In genomic region chr6:27777614-27778355, GRCh38 we compare ENCODE assay signal across 1 cellular context.
TF ChIP-seq lines count a peak whose summit lies in the region.

No MANE protein-coding gene starts in this region.

TF ChIP-seq in H1, 55 proteins besides CTCF, POLR2A, EP300 and RAD21 (continued from another document):
- TF ChIP-seq HDAC6 (IDR thresholded peaks at IDR 0.05; ENCODE audit: low read depth, low read length) (no peak), TAF7 (optimal IDR thresholded peaks at IDR 0.05; ENCODE audit: borderline replicate concordance, low read depth, low read length) (no peak), YY1 (IDR thresholded peaks at IDR 0.05; ENCODE audit: low read depth, low read length) (peak; percentile 94), ASH2L (IDR thresholded peaks at IDR 0.05; ENCODE audit: low read length) (peak; percentile 42), KDM4A (IDR thresholded peaks at IDR 0.05; ENCODE audit: low read depth, low read length, severe bottlenecking) (no peak), SIRT6 (IDR thresholded peaks at IDR 0.05; ENCODE audit: low read length) (no peak), NRF1 (IDR thresholded peaks at IDR 0.05; ENCODE audit: low read depth, low read length) (peak; percentile 13; the same call in 1 of the 2 replicates), CHD2 (IDR thresholded peaks at IDR 0.05; ENCODE audit: low read length) (no peak), KDM1A (IDR thresholded peaks at IDR 0.05; ENCODE audit: borderline replicate concordance, low read length) (no peak), FOSL1 (IDR thresholded peaks at IDR 0.05; ENCODE audit: insufficient read depth, low read depth, low read length) (no peak), PHF8 (conservative IDR thresholded peaks at IDR 0.05; ENCODE audit: low read depth, low read length) (no peak), RXRA (IDR thresholded peaks at IDR 0.05; ENCODE audit: insufficient read depth, low read depth, low read length) (no peak), TBP (IDR thresholded peaks at IDR 0.05; ENCODE audit: low read depth, low read length) (peak; percentile 99)
- TF ChIP-seq, protein P1, sequence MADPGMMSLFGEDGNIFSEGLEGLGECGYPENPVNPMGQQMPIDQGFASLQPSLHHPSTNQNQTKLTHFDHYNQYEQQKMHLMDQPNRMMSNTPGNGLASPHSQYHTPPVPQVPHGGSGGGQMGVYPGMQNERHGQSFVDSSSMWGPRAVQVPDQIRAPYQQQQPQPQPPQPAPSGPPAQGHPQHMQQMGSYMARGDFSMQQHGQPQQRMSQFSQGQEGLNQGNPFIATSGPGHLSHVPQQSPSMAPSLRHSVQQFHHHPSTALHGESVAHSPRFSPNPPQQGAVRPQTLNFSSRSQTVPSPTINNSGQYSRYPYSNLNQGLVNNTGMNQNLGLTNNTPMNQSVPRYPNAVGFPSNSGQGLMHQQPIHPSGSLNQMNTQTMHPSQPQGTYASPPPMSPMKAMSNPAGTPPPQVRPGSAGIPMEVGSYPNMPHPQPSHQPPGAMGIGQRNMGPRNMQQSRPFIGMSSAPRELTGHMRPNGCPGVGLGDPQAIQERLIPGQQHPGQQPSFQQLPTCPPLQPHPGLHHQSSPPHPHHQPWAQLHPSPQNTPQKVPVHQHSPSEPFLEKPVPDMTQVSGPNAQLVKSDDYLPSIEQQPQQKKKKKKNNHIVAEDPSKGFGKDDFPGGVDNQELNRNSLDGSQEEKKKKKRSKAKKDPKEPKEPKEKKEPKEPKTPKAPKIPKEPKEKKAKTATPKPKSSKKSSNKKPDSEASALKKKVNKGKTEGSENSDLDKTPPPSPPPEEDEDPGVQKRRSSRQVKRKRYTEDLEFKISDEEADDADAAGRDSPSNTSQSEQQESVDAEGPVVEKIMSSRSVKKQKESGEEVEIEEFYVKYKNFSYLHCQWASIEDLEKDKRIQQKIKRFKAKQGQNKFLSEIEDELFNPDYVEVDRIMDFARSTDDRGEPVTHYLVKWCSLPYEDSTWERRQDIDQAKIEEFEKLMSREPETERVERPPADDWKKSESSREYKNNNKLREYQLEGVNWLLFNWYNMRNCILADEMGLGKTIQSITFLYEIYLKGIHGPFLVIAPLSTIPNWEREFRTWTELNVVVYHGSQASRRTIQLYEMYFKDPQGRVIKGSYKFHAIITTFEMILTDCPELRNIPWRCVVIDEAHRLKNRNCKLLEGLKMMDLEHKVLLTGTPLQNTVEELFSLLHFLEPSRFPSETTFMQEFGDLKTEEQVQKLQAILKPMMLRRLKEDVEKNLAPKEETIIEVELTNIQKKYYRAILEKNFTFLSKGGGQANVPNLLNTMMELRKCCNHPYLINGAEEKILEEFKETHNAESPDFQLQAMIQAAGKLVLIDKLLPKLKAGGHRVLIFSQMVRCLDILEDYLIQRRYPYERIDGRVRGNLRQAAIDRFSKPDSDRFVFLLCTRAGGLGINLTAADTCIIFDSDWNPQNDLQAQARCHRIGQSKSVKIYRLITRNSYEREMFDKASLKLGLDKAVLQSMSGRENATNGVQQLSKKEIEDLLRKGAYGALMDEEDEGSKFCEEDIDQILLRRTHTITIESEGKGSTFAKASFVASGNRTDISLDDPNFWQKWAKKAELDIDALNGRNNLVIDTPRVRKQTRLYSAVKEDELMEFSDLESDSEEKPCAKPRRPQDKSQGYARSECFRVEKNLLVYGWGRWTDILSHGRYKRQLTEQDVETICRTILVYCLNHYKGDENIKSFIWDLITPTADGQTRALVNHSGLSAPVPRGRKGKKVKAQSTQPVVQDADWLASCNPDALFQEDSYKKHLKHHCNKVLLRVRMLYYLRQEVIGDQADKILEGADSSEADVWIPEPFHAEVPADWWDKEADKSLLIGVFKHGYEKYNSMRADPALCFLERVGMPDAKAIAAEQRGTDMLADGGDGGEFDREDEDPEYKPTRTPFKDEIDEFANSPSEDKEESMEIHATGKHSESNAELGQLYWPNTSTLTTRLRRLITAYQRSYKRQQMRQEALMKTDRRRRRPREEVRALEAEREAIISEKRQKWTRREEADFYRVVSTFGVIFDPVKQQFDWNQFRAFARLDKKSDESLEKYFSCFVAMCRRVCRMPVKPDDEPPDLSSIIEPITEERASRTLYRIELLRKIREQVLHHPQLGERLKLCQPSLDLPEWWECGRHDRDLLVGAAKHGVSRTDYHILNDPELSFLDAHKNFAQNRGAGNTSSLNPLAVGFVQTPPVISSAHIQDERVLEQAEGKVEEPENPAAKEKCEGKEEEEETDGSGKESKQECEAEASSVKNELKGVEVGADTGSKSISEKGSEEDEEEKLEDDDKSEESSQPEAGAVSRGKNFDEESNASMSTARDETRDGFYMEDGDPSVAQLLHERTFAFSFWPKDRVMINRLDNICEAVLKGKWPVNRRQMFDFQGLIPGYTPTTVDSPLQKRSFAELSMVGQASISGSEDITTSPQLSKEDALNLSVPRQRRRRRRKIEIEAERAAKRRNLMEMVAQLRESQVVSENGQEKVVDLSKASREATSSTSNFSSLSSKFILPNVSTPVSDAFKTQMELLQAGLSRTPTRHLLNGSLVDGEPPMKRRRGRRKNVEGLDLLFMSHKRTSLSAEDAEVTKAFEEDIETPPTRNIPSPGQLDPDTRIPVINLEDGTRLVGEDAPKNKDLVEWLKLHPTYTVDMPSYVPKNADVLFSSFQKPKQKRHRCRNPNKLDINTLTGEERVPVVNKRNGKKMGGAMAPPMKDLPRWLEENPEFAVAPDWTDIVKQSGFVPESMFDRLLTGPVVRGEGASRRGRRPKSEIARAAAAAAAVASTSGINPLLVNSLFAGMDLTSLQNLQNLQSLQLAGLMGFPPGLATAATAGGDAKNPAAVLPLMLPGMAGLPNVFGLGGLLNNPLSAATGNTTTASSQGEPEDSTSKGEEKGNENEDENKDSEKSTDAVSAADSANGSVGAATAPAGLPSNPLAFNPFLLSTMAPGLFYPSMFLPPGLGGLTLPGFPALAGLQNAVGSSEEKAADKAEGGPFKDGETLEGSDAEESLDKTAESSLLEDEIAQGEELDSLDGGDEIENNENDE (IDR thresholded peaks at IDR 0.05; ENCODE audit: insufficient replicate concordance, low read length): no peak
- TF ChIP-seq, protein P2, sequence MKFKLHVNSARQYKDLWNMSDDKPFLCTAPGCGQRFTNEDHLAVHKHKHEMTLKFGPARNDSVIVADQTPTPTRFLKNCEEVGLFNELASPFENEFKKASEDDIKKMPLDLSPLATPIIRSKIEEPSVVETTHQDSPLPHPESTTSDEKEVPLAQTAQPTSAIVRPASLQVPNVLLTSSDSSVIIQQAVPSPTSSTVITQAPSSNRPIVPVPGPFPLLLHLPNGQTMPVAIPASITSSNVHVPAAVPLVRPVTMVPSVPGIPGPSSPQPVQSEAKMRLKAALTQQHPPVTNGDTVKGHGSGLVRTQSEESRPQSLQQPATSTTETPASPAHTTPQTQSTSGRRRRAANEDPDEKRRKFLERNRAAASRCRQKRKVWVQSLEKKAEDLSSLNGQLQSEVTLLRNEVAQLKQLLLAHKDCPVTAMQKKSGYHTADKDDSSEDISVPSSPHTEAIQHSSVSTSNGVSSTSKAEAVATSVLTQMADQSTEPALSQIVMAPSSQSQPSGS (IDR thresholded peaks at IDR 0.05; ENCODE audit: low read length): no peak
- TF ChIP-seq, protein P3, sequence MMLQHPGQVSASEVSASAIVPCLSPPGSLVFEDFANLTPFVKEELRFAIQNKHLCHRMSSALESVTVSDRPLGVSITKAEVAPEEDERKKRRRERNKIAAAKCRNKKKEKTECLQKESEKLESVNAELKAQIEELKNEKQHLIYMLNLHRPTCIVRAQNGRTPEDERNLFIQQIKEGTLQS (IDR thresholded peaks at IDR 0.05; ENCODE audit: insufficient read depth, low read depth, low read length): no peak
